22 cellular contexts compared by ENCODE assay signal in the genomic region with DNA sequence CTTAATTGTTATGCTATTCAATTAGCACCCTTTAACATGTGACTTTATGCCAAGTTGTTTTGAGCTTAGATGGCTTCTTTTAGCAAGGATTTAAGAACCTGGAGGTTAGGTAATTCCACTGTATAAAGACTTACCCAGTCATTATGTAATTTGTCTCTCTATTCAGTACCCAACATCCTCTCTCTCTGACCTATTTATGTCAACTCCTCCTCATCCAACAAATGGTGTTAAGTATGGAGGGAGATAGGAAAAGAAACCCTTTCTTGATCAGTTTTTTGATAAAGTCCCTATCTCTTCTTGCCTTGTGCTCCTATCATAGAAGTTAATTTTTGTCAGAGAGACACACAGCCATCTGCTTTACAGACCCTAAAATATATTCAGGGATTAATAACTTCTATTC.
"Had no signal": no experiment of that assay in that cellular context is flagged by ENCODE, and none has a peak within 500 bp of the region (broad histone marks: within the 10 kb centered on the region; RNA-seq: fewer than 3 reads in every experiment).

No MANE protein-coding gene starts in this region.

- H2AFZ ChIP-seq: neural progenitor cell, parathyroid adenoma had no signal

- ATAC-seq: naive thymus-derived CD8-positive, alpha-beta T cell; psoas muscle; sciatic nerve; stimulated activated effector memory CD8-positive, alpha-beta T cell treated with anti-CD3 and anti-CD28 coated beads, Interleukin-12 subunit alpha, Interleukin-12 subunit beta, amount 100 ng/mL, for 72 hours had no signal

- H3K4me1 ChIP-seq: left ventricle myocardium inferior, psoas muscle, right atrium auricular region, transverse colon, upper lobe of left lung, vagina had no signal

- H3K27ac Mint-ChIP-seq: naive thymus-derived CD8-positive, alpha-beta T cell; nephron; neural progenitor cell; stimulated activated effector memory CD8-positive, alpha-beta T cell treated with anti-CD3 and anti-CD28 coated beads, Interleukin-12 subunit alpha, Interleukin-12 subunit beta, amount 100 ng/mL, for 72 hours; stimulated activated naive CD8-positive, alpha-beta T cell treated with anti-CD3 and anti-CD28 coated beads, Interleukin-15, Interleukin-2, amounts not matched to agents 100 ng/mL and 50 ng/mL, for 24 hours had no signal

- H3K4me1 Mint-ChIP-seq: nephron had no signal

- H3K9me3 ChIP-seq: neutrophil, psoas muscle, right atrium auricular region, transverse colon, upper lobe of left lung, vagina had no signal

- H3K9ac ChIP-seq: neural progenitor cell, parathyroid adenoma had no signal

- DNase-seq: hypothalamus; immature natural killer cell; islet precursor cell; left ventricle myocardium inferior; naive thymus-derived CD8-positive, alpha-beta T cell; occipital lobe; psoas muscle; stimulated activated CD4-positive, alpha-beta T cell treated with anti-CD3 and anti-CD28 coated beads, Interleukin-4, amount 100 ng/mL, for 24 hours; stimulated activated naive CD4-positive, alpha-beta T cell; transverse colon; upper lobe of left lung had no signal

- H3K27me3 Mint-ChIP-seq: stimulated activated naive CD8-positive, alpha-beta T cell treated with anti-CD3 and anti-CD28 coated beads, Interleukin-15, Interleukin-2, amounts not matched to agents 100 ng/mL and 50 ng/mL, for 24 hours had no signal

- H3K36me3 ChIP-seq: left ventricle myocardium inferior, neutrophil, right atrium auricular region, transverse colon, upper lobe of left lung, vagina had no signal

- H3K27me3 ChIP-seq: neural progenitor cell, neutrophil, right atrium auricular region, transverse colon, upper lobe of left lung, vagina had no signal

- H3K4me2 ChIP-seq: neural progenitor cell had no signal

- H3K36me3 Mint-ChIP-seq: neural progenitor cell; stimulated activated effector memory CD8-positive, alpha-beta T cell treated with anti-CD3 and anti-CD28 coated beads, Interleukin-12 subunit alpha, Interleukin-12 subunit beta, amount 100 ng/mL, for 72 hours had no signal

- H3K9me3 Mint-ChIP-seq: immature natural killer cell; nephron; neural progenitor cell; stimulated activated effector memory CD8-positive, alpha-beta T cell treated with anti-CD3 and anti-CD28 coated beads, Interleukin-12 subunit alpha, Interleukin-12 subunit beta, amount 100 ng/mL, for 72 hours; stimulated activated naive CD8-positive, alpha-beta T cell treated with anti-CD3 and anti-CD28 coated beads, Interleukin-15, Interleukin-2, amounts not matched to agents 100 ng/mL and 50 ng/mL, for 24 hours had no signal

- H3K4me3 Mint-ChIP-seq: immature natural killer cell; naive thymus-derived CD8-positive, alpha-beta T cell; nephron; neural progenitor cell; stimulated activated effector memory CD8-positive, alpha-beta T cell treated with anti-CD3 and anti-CD28 coated beads, Interleukin-12 subunit alpha, Interleukin-12 subunit beta, amount 100 ng/mL, for 72 hours; stimulated activated naive CD8-positive, alpha-beta T cell treated with anti-CD3 and anti-CD28 coated beads, Interleukin-15, Interleukin-2, amounts not matched to agents 100 ng/mL and 50 ng/mL, for 24 hours had no signal

- H3K27ac ChIP-seq: left ventricle myocardium inferior, neural progenitor cell, neutrophil, parathyroid adenoma, psoas muscle, right atrium auricular region, skin epidermis, transverse colon, upper lobe of left lung, vagina had no signal

- H3K4me3 ChIP-seq: left ventricle myocardium inferior, lung, neural progenitor cell, psoas muscle, right atrium auricular region, skin epidermis, transverse colon, upper lobe of left lung, vagina had no signal

- H3K79me2 ChIP-seq: parathyroid adenoma had no signal
